In genomic region chr6:82767447-82767846, GRCh38 we compare ENCODE assay signal across 23 cellular contexts.
DNase-seq lines count a peak whose midpoint lies in the region; ATAC-seq and TF ChIP-seq lines count a peak whose summit lies in the region.
"Had no signal": no experiment of that assay in that cellular context is flagged by ENCODE, and none has a peak within 500 bp of the region (broad histone marks: within the 10 kb centered on the region; RNA-seq: fewer than 3 reads in every experiment).

No MANE protein-coding gene starts in this region.

- no peak overlapping the region for H3K4me2 ChIP-seq in neural progenitor cell
- H3K4me2 ChIP-seq: BLaER1 had no signal

- H3K4me3 ChIP-seq in neural progenitor cell (no peak overlapping the region), ascending aorta (no peak overlapping the region)
- no peak overlapping the region for H3K4me3 ChIP-seq in effector memory CD4-positive, alpha-beta T cell (ENCODE audit: insufficient read depth, low read depth, low read length, poor library complexity, severe bottlenecking)
- H3K4me3 ChIP-seq: BLaER1, GM12878 had no signal

- H2AFZ ChIP-seq in neural progenitor cell (replicated peaks): peak overlapping the region; percentile 60

- H3K9me3 ChIP-seq in neural progenitor cell (ENCODE audit: low read depth) (no peaks in the 10 kb centered on the region), ascending aorta (no peaks in the 10 kb centered on the region)
- no peaks in the 10 kb centered on the region for H3K9me3 ChIP-seq in effector memory CD4-positive, alpha-beta T cell (ENCODE audit: control insufficient read depth, low read length)
- H3K9me3 ChIP-seq: BE2C, BLaER1 had no signal

- POLR2A ChIA-PET in WTC11 (lab: Charles Lee): no interaction called here

- H3F3A ChIP-seq in neural progenitor cell (ENCODE audit: low read depth): peaks cover 12% of the 10 kb centered on the region

- CTCF ChIA-PET in WTC11 (lab: Charles Lee): interaction anchor here (1.5 kb wide), 1 partner anchor 17 kb away, joined by 4 read pairs; no protein-coding TSS in a partner anchor

- H3K4me1 ChIP-seq in neural progenitor cell (peaks cover 18% of the 10 kb centered on the region), ascending aorta (no peaks in the 10 kb centered on the region)
- no peaks in the 10 kb centered on the region for H3K4me1 ChIP-seq in effector memory CD4-positive, alpha-beta T cell (ENCODE audit: control insufficient read depth, insufficient read depth, low read length, poor library complexity, severe bottlenecking)
- H3K4me1 ChIP-seq: BE2C, BLaER1 had no signal

- no peaks in the 10 kb centered on the region for H3K27me3 ChIP-seq in neural progenitor cell
- no peaks in the 10 kb centered on the region for H3K27me3 ChIP-seq in ascending aorta
- no peaks in the 10 kb centered on the region for H3K27me3 ChIP-seq in effector memory CD4-positive, alpha-beta T cell (replicated peaks; ENCODE audit: control insufficient read depth, insufficient read depth, low read length, poor library complexity, severe bottlenecking)
- H3K27me3 ChIP-seq: BE2C, BLaER1 had no signal

- H3K27ac Mint-ChIP-seq in WTC11 (no peak overlapping the region), neural progenitor cell (peak overlapping the region; percentile 58)
- H3K27ac Mint-ChIP-seq: CD14-positive monocyte; CD4-positive, alpha-beta memory T cell; CD4-positive, CD25-positive, alpha-beta regulatory T cell; CD8-positive, alpha-beta memory T cell had no signal

- DNase-seq in WTC11 (ENCODE audit: low spot score): no peak
- DNase-seq in neural progenitor cell (ENCODE audit: low spot score): no peak
- DNase-seq in ascending aorta (ENCODE audit: low spot score in 2 of 2): no peak
- DNase-seq in amniotic stem cell (lab: John Stamatoyannopoulos, UW): no peak
- no peak for DNase-seq in effector memory CD4-positive, alpha-beta T cell
- DNase-seq: 8988T; ACHN; BE2C; C1 segment of cervical spinal cord; CD4-positive, alpha-beta memory T cell; CD4-positive, CD25-positive, alpha-beta regulatory T cell; CD8-positive, alpha-beta memory T cell; COR-L47; DMS 273 treated with DMSO at 0.1 percent for 48 hours; DMS153; DMS53; DMS79; DND-41; EL; GDM1 had no signal

- TF ChIP-seq CTCF in WTC11 (IDR thresholded peaks at IDR 0.05) (no peak), neural progenitor cell (IDR thresholded peaks at IDR 0.05) (no peak), ascending aorta (IDR thresholded peaks at IDR 0.05) (no peak)

- no peaks in the 10 kb centered on the region for H3K36me3 ChIP-seq in neural progenitor cell
- no peaks in the 10 kb centered on the region for H3K36me3 ChIP-seq in ascending aorta
- no peaks in the 10 kb centered on the region for H3K36me3 ChIP-seq in effector memory CD4-positive, alpha-beta T cell (ENCODE audit: control insufficient read depth, insufficient read depth, low read length)
- H3K36me3 ChIP-seq: BE2C, BLaER1 had no signal

- no peaks in the 10 kb centered on the region for H3K27me3 Mint-ChIP-seq in WTC11 (ENCODE audit: low read depth)
- H3K27me3 Mint-ChIP-seq in neural progenitor cell (ENCODE audit: insufficient read depth, low read depth): no peaks in the 10 kb centered on the region
- H3K27me3 Mint-ChIP-seq: CD4-positive, CD25-positive, alpha-beta regulatory T cell had no signal

- ATAC-seq in WTC11: peak; percentile 55
- ATAC-seq: GM12878 had no signal

- H3K4me1 Mint-ChIP-seq in WTC11: peaks cover 29% of the 10 kb centered on the region
- H3K4me1 Mint-ChIP-seq in neural progenitor cell: peaks cover 18% of the 10 kb centered on the region
- H3K4me1 Mint-ChIP-seq: CD14-positive monocyte; CD4-positive, alpha-beta memory T cell; CD4-positive, CD25-positive, alpha-beta regulatory T cell; CD8-positive, alpha-beta memory T cell had no signal

- H3K9me3 Mint-ChIP-seq in WTC11: no peaks in the 10 kb centered on the region
- no peaks in the 10 kb centered on the region for H3K9me3 Mint-ChIP-seq in neural progenitor cell
- H3K9me3 Mint-ChIP-seq: CD4-positive, alpha-beta memory T cell had no signal

- no peaks in the 10 kb centered on the region for H3K36me3 Mint-ChIP-seq in WTC11
- peaks cover 5% of the 10 kb centered on the region for H3K36me3 Mint-ChIP-seq in neural progenitor cell
- H3K36me3 Mint-ChIP-seq: CD14-positive monocyte; CD4-positive, alpha-beta memory T cell; CD4-positive, CD25-positive, alpha-beta regulatory T cell; CD8-positive, alpha-beta memory T cell had no signal

- no peak overlapping the region for H3K9ac ChIP-seq in neural progenitor cell
- H3K9ac ChIP-seq: BLaER1 had no signal

- H3K27ac ChIP-seq in neural progenitor cell: no peak overlapping the region
- no peak overlapping the region for H3K27ac ChIP-seq in ascending aorta
- H3K27ac ChIP-seq in effector memory CD4-positive, alpha-beta T cell (ENCODE audit: insufficient read depth, low read length, poor library complexity, severe bottlenecking): no peak overlapping the region
- H3K27ac ChIP-seq: BLaER1 had no signal

- no peaks in the 10 kb centered on the region for H3K79me2 ChIP-seq in neural progenitor cell (ENCODE audit: low read depth)

- H4K20me1 ChIP-seq in neural progenitor cell (ENCODE audit: low read depth): no peaks in the 10 kb centered on the region
- H4K20me1 ChIP-seq: BLaER1 had no signal

- no peak overlapping the region for H3K4me3 Mint-ChIP-seq in WTC11
- H3K4me3 Mint-ChIP-seq in neural progenitor cell: no peak overlapping the region
- H3K4me3 Mint-ChIP-seq: CD14-positive monocyte; CD4-positive, alpha-beta memory T cell; CD4-positive, CD25-positive, alpha-beta regulatory T cell; CD8-positive, alpha-beta memory T cell had no signal

- intact Hi-C loops in ascending aorta (cut with DNase I): no loop called here

TF ChIP-seq in WTC11, 78 proteins besides CTCF, POLR2A, EP300 and RAD21:
- TF ChIP-seq USF2 (CRISPR knock-in tag; IDR thresholded peaks at IDR 0.05): no peak
- TF ChIP-seq ZNF532 (CRISPR knock-in tag; IDR thresholded peaks at IDR 0.05; ENCODE audit: borderline replicate concordance): no peak
- no peak for TF ChIP-seq ETV6 (CRISPR knock-in tag; IDR thresholded peaks at IDR 0.05)
- TF ChIP-seq GTF2I (CRISPR knock-in tag; conservative IDR thresholded peaks at IDR 0.05): no peak
- no peak for TF ChIP-seq RORB (CRISPR knock-in tag; IDR thresholded peaks at IDR 0.05)
- TF ChIP-seq JUN (CRISPR knock-in tag; IDR thresholded peaks at IDR 0.05): no peak
- no peak for TF ChIP-seq HMGA2 (CRISPR knock-in tag; IDR thresholded peaks at IDR 0.05)
- TF ChIP-seq ERG (CRISPR knock-in tag; IDR thresholded peaks at IDR 0.05): no peak
- no peak for TF ChIP-seq ATF1 (CRISPR knock-in tag; IDR thresholded peaks at IDR 0.05)
